ENCODE assay signal across 21 cellular contexts in genomic region chr20:1241456-1241855, GRCh38. TPM values are rescaled to one million over a fixed set of nuclear protein-coding genes. Genes with fewer than 3 reads are reported as not detected.
"Had no signal": no experiment of that assay in that cellular context is flagged by ENCODE, and none has a peak within 500 bp of the region (broad histone marks: within the 10 kb centered on the region; RNA-seq: fewer than 3 reads in every experiment).

No MANE protein-coding gene starts in this region.

- ATAC-seq: foreskin keratinocyte; left colon; natural killer cell treated with Interleukin-12 subunit alpha and Interleukin-12 subunit beta and Interleukin-15 and Interleukin-18, amount 100 ng/mL, for 72 hours; stimulated activated naive B cell treated with anti-CD40 and anti-IgM and Interleukin-4, amounts not matched to agents 10 μg/mL and 1 μg/mL and 100 μg/mL, for 72 hours; stimulated activated naive CD8-positive, alpha-beta T cell treated with anti-CD3 and anti-CD28 coated beads, Interleukin-15, amount 100 ng/mL, for 72 hours had no signal

- H3K27ac ChIP-seq: colonic mucosa, foreskin keratinocyte, neural progenitor cell, ovary, right atrium auricular region, sigmoid colon, skin epidermis, testis, tibial nerve had no signal

- H3K27me3 ChIP-seq: colonic mucosa, ovary, right atrium auricular region, testis had no signal

- H3K4me2 ChIP-seq: neural progenitor cell had no signal

- DNase-seq: colonic mucosa; dermis blood vessel endothelial cell; erythroblast; foreskin keratinocyte; left colon; nucleus accumbens; ovary; sigmoid colon; stimulated activated CD4-positive, alpha-beta T cell treated with anti-CD3 and anti-CD28 coated beads, Interleukin-2, amount 100 ng/mL, for 24 hours; stimulated activated CD4-positive, alpha-beta T cell treated with anti-CD3 and anti-CD28 coated beads, Interleukin-4, amount 100 ng/mL, for 4 hours; stimulated activated naive B cell treated with anti-CD40 and anti-IgM and Interleukin-4, amounts not matched to agents 10 μg/mL and 1 μg/mL and 100 μg/mL, for 72 hours; stimulated activated naive CD8-positive, alpha-beta T cell treated with anti-CD3 and anti-CD28 coated beads, Interleukin-15, amount 100 ng/mL, for 72 hours; testis had no signal

- H3K9ac ChIP-seq: neural progenitor cell had no signal

- H3K4me3 ChIP-seq: colonic mucosa, neural progenitor cell, ovary, right atrium auricular region, sigmoid colon, skin epidermis, testis, tibial nerve had no signal

- H3K36me3 ChIP-seq: colonic mucosa, neural progenitor cell, ovary, right atrium auricular region, sigmoid colon, tibial nerve had no signal

- H3K4me1 ChIP-seq: colonic mucosa, foreskin keratinocyte, neural progenitor cell, right atrium auricular region, sigmoid colon, testis, tibial nerve had no signal

RNA-seq across cellular contexts. Expression of gene RAD21L1, which starts 15.6 kb away (rescaled TPM):
- polyA plus RNA-seq: foreskin keratinocyte, liver, ovary, sigmoid colon, urinary bladder had no signal

RNA-seq across cellular contexts. Expression of gene C20orf202, which starts 38.2 kb away (rescaled TPM):
- polyA plus RNA-seq: endothelial cell of umbilical vein, foreskin keratinocyte had no signal
